Comparison of ENCODE assay signal across 22 cellular contexts in genomic region chr1:52164604-52165003, GRCh38. TPM values are rescaled to one million over a fixed set of nuclear protein-coding genes. Genes with fewer than 3 reads are reported as not detected.
DNase-seq lines count a peak whose midpoint lies in the region; ATAC-seq, FAIRE-seq and TF ChIP-seq lines count a peak whose summit lies in the region.
"Had no signal": no experiment of that assay in that cellular context is flagged by ENCODE, and none has a peak within 500 bp of the region (broad histone marks: within the 10 kb centered on the region; RNA-seq: fewer than 3 reads in every experiment).

No MANE protein-coding gene starts in this region.

- H3K4me1 Mint-ChIP-seq in naive thymus-derived CD4-positive, alpha-beta T cell = peaks cover 0 to 15% (median 4%) of the 10 kb centered on the region in 7 donors

- H3K36me3 Mint-ChIP-seq in naive thymus-derived CD4-positive, alpha-beta T cell = peaks cover 0 to 28% (median 4%) of the 10 kb centered on the region in 5 donors

- no peak for ATAC-seq in naive thymus-derived CD4-positive, alpha-beta T cell
- ATAC-seq: HepG2 had no signal

- H3K27me3 ChIP-seq in brain microvascular endothelial cell (replicated peaks) (no peaks in the 10 kb centered on the region), small intestine (ENCODE audit: control insufficient read depth in 2 of 2, insufficient read depth in 2 of 2, low read length in 2 of 2) (no peaks in the 10 kb centered on the region), trophoblast cell (ENCODE audit: insufficient read depth, low read length) (no peaks in the 10 kb centered on the region)
- no peaks in the 10 kb centered on the region for H3K27me3 ChIP-seq in naive thymus-derived CD4-positive, alpha-beta T cell (ENCODE audit: control insufficient read depth in 2 of 2, insufficient read depth in 2 of 2, low read length in 2 of 2)
- H3K27me3 ChIP-seq: BLaER1 treated with 17β-estradiol and CSF1 and Interleukin-3, amounts not matched to agents 10 nM and 100 nM; Peyer's patch had no signal

- H4K8ac ChIP-seq in trophoblast cell (ENCODE audit: low read depth, low read length) = no peak overlapping the region

- no peak overlapping the region for H2BK12ac ChIP-seq in trophoblast cell (ENCODE audit: low read length)

- H2BK5ac ChIP-seq in trophoblast cell (ENCODE audit: low read depth, low read length, poor library complexity) = no peak overlapping the region

- H3K9ac ChIP-seq in trophoblast cell (ENCODE audit: low read length) = no peak overlapping the region
- H3K9ac ChIP-seq: BLaER1 treated with 17β-estradiol and CSF1 and Interleukin-3, amounts not matched to agents 10 nM and 100 nM had no signal

- no peak overlapping the region for H3K4me3 Mint-ChIP-seq in naive thymus-derived CD4-positive, alpha-beta T cell
- H3K4me3 Mint-ChIP-seq: CD4-positive, alpha-beta memory T cell had no signal

- in situ Hi-C loops in brain microvascular endothelial cell (cut with HindIII; ENCODE audit: low pct_ligation_motif_present, low sequenced_read_pairs) = no loop called here

- TF ChIP-seq CTCF in brain microvascular endothelial cell (IDR thresholded peaks at IDR 0.05; ENCODE audit: low read depth, low read length, missing control alignments) = no peak

- no peak overlapping the region for H2BK120ac ChIP-seq in trophoblast cell (ENCODE audit: insufficient read depth, low read length, poor library complexity)

- no peak overlapping the region for H3K14ac ChIP-seq in trophoblast cell (ENCODE audit: low read length)

- H3K4me3 ChIP-seq in brain microvascular endothelial cell (ENCODE audit: low read depth, low read length) (no peak overlapping the region), small intestine (ENCODE audit: low read depth in 1 of 2, low read length in 2 of 2) (no peak overlapping the region), trophoblast cell (ENCODE audit: low read depth, low read length) (no peak overlapping the region)
- H3K4me3 ChIP-seq in naive thymus-derived CD4-positive, alpha-beta T cell (ENCODE audit: low read length) = no peak overlapping the region
- H3K4me3 ChIP-seq: BLaER1 treated with 17β-estradiol and CSF1 and Interleukin-3, amounts not matched to agents 10 nM and 100 nM; Peyer's patch had no signal

- FAIRE-seq in small intestine (lab: Jason Lieb, UNC) = no peak
- FAIRE-seq: GM18507, HepG2 had no signal

- no peak overlapping the region for H3K4ac ChIP-seq in trophoblast cell (ENCODE audit: low read depth, low read length)

- no peaks in the 10 kb centered on the region for H3K79me1 ChIP-seq in trophoblast cell (ENCODE audit: low read length)

- H3K36me3 ChIP-seq in brain microvascular endothelial cell (replicated peaks) (no peaks in the 10 kb centered on the region), small intestine (ENCODE audit: control insufficient read depth in 2 of 2, insufficient read depth in 2 of 2, low read length in 2 of 2) (no peaks in the 10 kb centered on the region), trophoblast cell (ENCODE audit: control insufficient read depth in 1 of 2, insufficient read depth in 2 of 2, low read length in 2 of 2) (no peaks in the 10 kb centered on the region)
- no peaks in the 10 kb centered on the region for H3K36me3 ChIP-seq in naive thymus-derived CD4-positive, alpha-beta T cell (ENCODE audit: control insufficient read depth in 2 of 3, insufficient read depth in 3 of 3, low read length in 3 of 3)
- H3K36me3 ChIP-seq: Peyer's patch had no signal

- POLR2A ChIA-PET in naive thymus-derived CD4-positive, alpha-beta T cell (lab: Charles Lee) = no interaction called here

- intact Hi-C loops in naive thymus-derived CD4-positive, alpha-beta T cell (cut with micrococcal nuclease) = no loop called here

- H3K4me2 ChIP-seq in trophoblast cell (ENCODE audit: low read length) = no peak overlapping the region

- H3K18ac ChIP-seq in trophoblast cell (ENCODE audit: low read length) = no peak overlapping the region

- H2AFZ ChIP-seq in trophoblast cell (ENCODE audit: insufficient read depth, low read length, poor library complexity) = no peak overlapping the region

- H3K27ac ChIP-seq in brain microvascular endothelial cell (no peak overlapping the region), small intestine (ENCODE audit: low read depth in 1 of 2, low read length in 1 of 2) (no peak overlapping the region), trophoblast cell (ENCODE audit: low read depth, low read length) (no peak overlapping the region)
- H3K27ac ChIP-seq in naive thymus-derived CD4-positive, alpha-beta T cell (ENCODE audit: low read depth, low read length) = no peak overlapping the region
- H3K27ac ChIP-seq: BLaER1 treated with 17β-estradiol and CSF1 and Interleukin-3, amounts not matched to agents 10 nM and 100 nM; HL-60; Peyer's patch had no signal

- no peak overlapping the region for H2AK5ac ChIP-seq in trophoblast cell (ENCODE audit: low read length)

- CTCF ChIA-PET in naive thymus-derived CD4-positive, alpha-beta T cell (lab: Charles Lee) = no interaction called here

- peaks cover 0 to 1% (median 0%) of the 10 kb centered on the region in 11 donors for H3K9me3 Mint-ChIP-seq in naive thymus-derived CD4-positive, alpha-beta T cell

- H3K79me2 ChIP-seq in trophoblast cell (ENCODE audit: control insufficient read depth, insufficient read depth, low read length, poor library complexity) = no peaks in the 10 kb centered on the region

- WGBS in small intestine, 3 donors = 96 to 98% (median 96%) methylated on average over 4 of the region's 4 CpGs
- WGBS in trophoblast cell (ENCODE audit: extremely low coverage, insufficient coverage, insufficient read length) = no CpG with 5 or more reads among the region's 4 CpGs

- no peak overlapping the region for H3K27ac Mint-ChIP-seq in naive thymus-derived CD4-positive, alpha-beta T cell
- H3K27ac Mint-ChIP-seq: CD4-positive, alpha-beta memory T cell had no signal

- H3K4me1 ChIP-seq in small intestine (ENCODE audit: control insufficient read depth in 2 of 2, insufficient read depth in 1 of 2, low read depth in 1 of 2, low read length in 1 of 2) (no peaks in the 10 kb centered on the region), trophoblast cell (ENCODE audit: control insufficient read depth in 1 of 2, insufficient read depth in 2 of 2, low read length in 2 of 2) (no peaks in the 10 kb centered on the region)
- no peaks in the 10 kb centered on the region for H3K4me1 ChIP-seq in naive thymus-derived CD4-positive, alpha-beta T cell (ENCODE audit: control insufficient read depth in 2 of 2, insufficient read depth in 2 of 2, low read length in 2 of 2)
- H3K4me1 ChIP-seq: Peyer's patch had no signal

- no peak overlapping the region for H4K12ac ChIP-seq in trophoblast cell (ENCODE audit: low read depth, low read length)

- H3K9me3 ChIP-seq in small intestine (ENCODE audit: control insufficient read depth, low read depth) (no peaks in the 10 kb centered on the region), trophoblast cell (ENCODE audit: insufficient read depth, low read depth, low read length) (peaks cover 1% of the 10 kb centered on the region)
- no peaks in the 10 kb centered on the region for H3K9me3 ChIP-seq in naive thymus-derived CD4-positive, alpha-beta T cell (ENCODE audit: control insufficient read depth in 2 of 3, low read length in 3 of 3)
- H3K9me3 ChIP-seq: Peyer's patch had no signal

- peaks cover 0 to 3% (median 0%) of the 10 kb centered on the region in 5 donors for H3K27me3 Mint-ChIP-seq in naive thymus-derived CD4-positive, alpha-beta T cell
- H3K27me3 Mint-ChIP-seq: CD4-positive, alpha-beta memory T cell had no signal

- no peak overlapping the region for H4K91ac ChIP-seq in trophoblast cell (ENCODE audit: low read depth, low read length)

- H3K23ac ChIP-seq in trophoblast cell (ENCODE audit: low read length) = no peak overlapping the region

- DNase-seq in EL = peak; percentile 23
- peak; percentile 18 for DNase-seq in SK-N-DZ (ENCODE audit: low spot score)
- peak; percentile 31 for DNase-seq in brain microvascular endothelial cell
- peak; percentile 33 for DNase-seq in iris pigment epithelial cell (ENCODE audit: low read depth)
- no peak for DNase-seq in small intestine
- DNase-seq in NCI-H2171 treated with DMSO at 0.1 percent for 48 hours (lab: John Stamatoyannopoulos, UW) = no peak
- no peak for DNase-seq in trophoblast cell
- DNase-seq in naive thymus-derived CD4-positive, alpha-beta T cell = no peak
- DNase-seq: 8988T; CD4-positive, alpha-beta memory T cell; DND-41; GDM1; KG1; NCI-H1105 treated with DMSO at 0.1 percent for 48 hours; NCI-H2029 treated with DMSO at 0.1 percent for 48 hours; NCI-H524 treated with DMSO at 0.1 percent for 48 hours; NCI-H82; Peyer's patch had no signal

RNA-seq across cellular contexts. Expression of gene ZFYVE9, which starts 22.7 kb away (rescaled TPM):
- polyA plus RNA-seq in SK-N-DZ (2014; cell fraction: cytosol; rRNA removed) = 9.3 and 9.9 TPM in 2 replicates
- polyA plus RNA-seq in SK-N-DZ (2014; cell fraction: nucleus; rRNA removed) = 6.0 and 7.6 TPM in 2 replicates
- polyA plus RNA-seq in small intestine = 1 to 10 TPM; 3.6 to 6.3 (median 3.8) TPM
- 6.1 and 6.7 TPM in 2 replicates for polyA plus RNA-seq in trophoblast cell (2013)
- total RNA-seq in naive thymus-derived CD4-positive, alpha-beta T cell = 10 to 100 TPM in 2 of 5 experiments, 1 to 10 TPM in 3; 1.8 to 13.9 (median 7.6) TPM
- 1 to 10 TPM; 1.8 to 3.0 TPM for polyA plus RNA-seq in naive thymus-derived CD4-positive, alpha-beta T cell

Comparison
In these comparisons a context has a peak if more than half of its experiments do, and no peak if none do; other contexts are left out.
1. DNase-seq: peak in EL (single experiment), SK-N-DZ (single experiment), brain microvascular endothelial cell (single experiment) and iris pigment epithelial cell (single experiment); none in small intestine (single experiment), NCI-H2171 treated with DMSO at 0.1 percent for 48 hours (single experiment), trophoblast cell (0 of 2) and naive thymus-derived CD4-positive, alpha-beta T cell (0 of 9).